Comparison of ENCODE assay signal across 8 cellular contexts in the genomic region with DNA sequence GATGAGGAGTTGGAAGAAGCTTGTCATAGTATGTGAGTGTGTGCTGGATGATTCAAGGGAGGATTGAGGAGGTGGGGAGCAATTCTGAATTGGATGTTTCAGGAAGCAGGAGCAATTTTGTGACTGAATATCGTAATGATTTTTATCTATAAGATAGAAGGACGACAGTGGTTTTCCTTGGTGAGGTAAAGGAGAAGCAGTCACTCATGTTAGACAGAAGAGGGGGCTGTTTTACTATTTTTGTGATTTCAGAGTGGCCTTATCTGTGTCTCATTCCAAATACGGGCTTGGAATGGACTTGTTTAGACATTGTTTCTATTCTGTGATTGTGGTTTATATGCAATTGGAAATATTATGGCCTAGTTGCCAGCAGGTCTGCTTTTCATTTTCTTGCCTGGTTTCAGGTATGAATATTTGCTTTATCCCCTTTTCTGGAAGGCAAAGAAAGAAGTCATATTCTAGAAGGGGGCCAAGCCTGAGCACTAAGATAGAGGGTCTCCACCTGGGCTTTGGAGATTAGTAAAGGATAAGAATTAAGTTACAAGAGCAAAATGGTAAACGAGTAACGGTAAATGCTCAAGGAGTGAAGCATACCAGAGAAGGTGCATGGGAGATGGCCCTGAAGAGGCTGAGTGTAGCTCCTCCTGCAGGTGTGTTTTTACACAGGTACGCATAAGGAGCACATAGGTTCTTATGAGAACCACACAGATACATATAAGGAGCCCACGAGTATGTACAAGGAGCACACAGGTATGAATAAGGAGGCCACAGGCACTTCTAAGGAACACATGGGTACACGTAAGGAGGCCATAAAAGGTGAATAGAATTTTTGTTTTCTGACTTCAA.
DNase-seq lines count a peak whose midpoint lies in the region; ATAC-seq and TF ChIP-seq lines count a peak whose summit lies in the region.

No MANE protein-coding gene starts in this region.

- H3K4me3 ChIP-seq in dorsolateral prefrontal cortex (no peak overlapping the region), coronary artery (no peak overlapping the region)

- ATAC-seq in HG03565 (IDR thresholded peaks at IDR 0.05; ENCODE audit: unreplicated experiment) = peak; percentile 43

- H3K27me3 ChIP-seq in dorsolateral prefrontal cortex = no peaks in the 10 kb centered on the region

- peak in 53 of 56 donors; percentile 17 to 63 (median 40) for TF ChIP-seq CTCF in dorsolateral prefrontal cortex (IDR thresholded peaks at IDR 0.05 in 54 of 56, conservative IDR thresholded peaks at IDR 0.05 in 2 of 56; ENCODE audit: low read depth in 1 of 56, partially characterized antibody in 56 of 56)
- no peak for TF ChIP-seq CTCF in coronary artery (IDR thresholded peaks at IDR 0.05)

- DNase-seq in D341Med (ENCODE audit: low spot score) (peak; percentile 56), NOMO-1 (lab: John Stamatoyannopoulos, UW; ENCODE audit: unreplicated experiment in 2 of 2) (peak; percentile 34 to 72), dorsolateral prefrontal cortex (no peak), renal cortical epithelial cell (ENCODE audit: low read depth) (peak; percentile 52), coronary artery (ENCODE audit: low spot score) (no peak), hypothalamus (lab: John Stamatoyannopoulos, UW) (no peak), islet precursor cell (no peak)

- H3K27ac ChIP-seq in dorsolateral prefrontal cortex (no peak overlapping the region), coronary artery (no peak overlapping the region)

- intact Hi-C loops in dorsolateral prefrontal cortex (cut with DNase I) = no loop called here

Comparison
In these comparisons a context has a peak if more than half of its experiments do, and no peak if none do; other contexts are left out.
1. DNase-seq: peak in D341Med (single experiment), NOMO-1 (2 of 2) and renal cortical epithelial cell (single experiment); none in dorsolateral prefrontal cortex (0 of 10), coronary artery (single experiment), hypothalamus (0 of 51) and islet precursor cell (single experiment).